ENCODE assay signal across 23 cellular contexts in genomic region chr17:32510466-32510865, GRCh38.
"Had no signal": no experiment of that assay in that cellular context is flagged by ENCODE, and none has a peak within 500 bp of the region (broad histone marks: within the 10 kb centered on the region; RNA-seq: fewer than 3 reads in every experiment).

No MANE protein-coding gene starts in this region.

- H3K9me3 ChIP-seq: SJSA1 had no signal

- H3K9me3 Mint-ChIP-seq: IgD-negative memory B cell had no signal

- H3K27me3 ChIP-seq: SJSA1 had no signal

- H3K9ac ChIP-seq: KMS-11 had no signal

- H3K4me3 Mint-ChIP-seq: IgD-negative memory B cell had no signal

- H3K36me3 ChIP-seq: SJSA1 had no signal

- H3K4me2 ChIP-seq: KMS-11 had no signal

- ATAC-seq: K562 had no signal

- H3K27me3 Mint-ChIP-seq: IgD-negative memory B cell had no signal

- H3K4me3 ChIP-seq: K562, SJSA1, SK-N-MC had no signal

- H3K27ac ChIP-seq: HL-60, KMS-11, SJSA1, SK-N-MC had no signal

- DNase-seq: Kasumi-1, MM.1S, NCI-H1092 treated with DMSO at 0.1 percent for 48 hours, NCI-H1436, NCI-H1694 treated with DMSO at 0.1 percent for 48 hours, NCI-H1930, NCI-H2081 treated with DMSO at 0.1 percent for 48 hours, NCI-H2171, NCI-H226, NCI-H446, NCI-H510A, NCI-H524 treated with DMSO at 0.1 percent for 48 hours, NCI-H69, NCI-H774, Right ventricle myocardium superior, RPMI8226, SIG-M5 had no signal
